In the genomic region with DNA sequence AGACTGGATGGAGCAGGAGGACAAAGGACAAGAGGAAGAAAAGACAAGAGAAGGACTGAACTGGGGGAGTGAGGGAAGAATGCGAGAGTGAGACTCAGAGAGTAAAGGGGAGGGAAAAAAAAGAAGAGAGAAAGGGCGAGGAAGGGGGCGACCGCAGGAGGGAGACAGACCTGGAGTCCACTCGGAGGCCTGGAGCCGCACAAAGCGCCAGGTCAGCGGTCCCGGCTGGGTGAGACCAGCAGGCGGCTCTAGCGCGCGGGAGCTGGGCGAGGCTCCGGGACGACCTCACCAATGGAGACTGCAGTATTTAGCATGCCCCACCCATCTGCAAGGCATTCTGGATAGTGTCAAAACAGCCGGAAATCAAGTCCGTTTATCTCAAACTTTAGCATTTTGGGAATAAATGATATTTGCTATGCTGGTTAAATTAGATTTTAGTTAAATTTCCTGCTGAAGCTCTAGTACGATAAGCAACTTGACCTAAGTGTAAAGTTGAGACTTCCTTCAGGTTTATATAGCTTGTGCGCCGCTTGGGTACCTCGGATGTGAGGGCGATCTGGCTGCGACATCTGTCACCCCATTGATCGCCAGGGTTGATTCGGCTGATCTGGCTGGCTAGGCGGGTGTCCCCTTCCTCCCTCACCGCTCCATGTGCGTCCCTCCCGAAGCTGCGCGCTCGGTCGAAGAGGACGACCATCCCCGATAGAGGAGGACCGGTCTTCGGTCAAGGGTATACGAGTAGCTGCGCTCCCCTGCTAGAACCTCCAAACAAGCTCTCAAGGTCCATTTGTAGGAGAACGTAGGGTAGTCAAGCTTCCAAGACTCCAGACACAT, we compare ENCODE assay signal across 8 cellular contexts. TPM values are rescaled to one million over a fixed set of nuclear protein-coding genes. Genes with fewer than 3 reads are reported as not detected.
DNase-seq lines count a peak whose midpoint lies in the region; ATAC-seq, FAIRE-seq and TF ChIP-seq lines count a peak whose summit lies in the region.
"Not testable (repeated sequence)": the region's sequence is repeated elsewhere in the genome, so short reads cannot be mapped to it uniquely, and the experiment has no call there.

TSS of gene GSTA4 (minus strand) at position 206 of the 834 bp plus-strand sequence. CDS start 1,041 bp downstream, outside the sequence.

- peaks cover 28% of the 10 kb centered on the region for H3K36me3 Mint-ChIP-seq in Caco-2 (ENCODE audit: insufficient read depth, unreplicated experiment)

- peaks cover 18% of the 10 kb centered on the region for H3K4me1 Mint-ChIP-seq in Caco-2 (ENCODE audit: low read depth, unreplicated experiment)

- H3K9me3 Mint-ChIP-seq in Caco-2 (ENCODE audit: unreplicated experiment) = not testable (repeated sequence)

- POLR2A ChIA-PET in Caco-2 (lab: Charles Lee) = interaction anchor here (1.0 to 1.5 kb wide), 2 partner anchors 49 to 71 kb away, joined by 4 to 5 read pairs; no protein-coding TSS in a partner anchor

- peak within 1 kb of the TSS; percentile 81 for H3K4me3 Mint-ChIP-seq in Caco-2 (ENCODE audit: unreplicated experiment)

- BruUV-seq in Caco-2 (replicated peaks; lab: Mats Ljungman, UMichigan) = not testable (repeated sequence)

- not testable (repeated sequence) for H3K27me3 ChIP-seq in Caco-2 (replicated peaks; ENCODE audit: control insufficient read depth, insufficient read depth, low read length); HUES48 (ENCODE audit: control insufficient read depth, insufficient read depth, low read length); NT2/D1 (ENCODE audit: insufficient read depth, insufficient read length)

- peak; percentile 96 for ATAC-seq in GM21390 (IDR thresholded peaks at IDR 0.05; ENCODE audit: unreplicated experiment)

- not testable (repeated sequence) for H3K4me1 ChIP-seq in Caco-2; NT2/D1 (ENCODE audit: insufficient read depth, insufficient read length); mesodermal cell (ENCODE audit: control insufficient read depth, insufficient read depth, low read length, poor library complexity, severe bottlenecking)
- peaks cover 10% of the 10 kb centered on the region for H3K4me1 ChIP-seq in HUES48 (ENCODE audit: control insufficient read depth, insufficient read depth, low read length)

- intact Hi-C loops in Caco-2 (cut with micrococcal nuclease; ENCODE audit: unreplicated experiment) = loop anchor here (1.0 to 10.0 kb wide), 6 partner anchors 15 to 320 kb away; partner anchors contain the start of gene TMEM14A

- H3K27ac Mint-ChIP-seq in Caco-2 (ENCODE audit: unreplicated experiment) = peak within 1 kb of the TSS; percentile 87

- H3K27me3 Mint-ChIP-seq in Caco-2 (ENCODE audit: insufficient read depth, unreplicated experiment) = not testable (repeated sequence)

- 0 to 1% methylated on average over 10 to 18 of the region's 41 CpGs for whole genome bisulfite sequencing in mesodermal cell (ENCODE audit: insufficient coverage in 2 of 2), 2 experiments

- not testable (repeated sequence) for H3K9me3 ChIP-seq in Caco-2; HUES48 (ENCODE audit: control insufficient read depth, insufficient read depth, low read length); NT2/D1 (ENCODE audit: insufficient read depth, low read length); mesodermal cell (ENCODE audit: control insufficient read depth, low read length)

- CTCF ChIA-PET in Caco-2 (lab: Charles Lee) = interaction anchor here (0.7 to 1.3 kb wide), 9 partner anchors 15 to 271 kb away, joined by 3 to 8 read pairs (median 4); partner anchors contain the start of genes FBXO9 and GSTA2

- H3K9ac ChIP-seq in HUES48 (ENCODE audit: low read depth, low read length) (peak within 1 kb of the TSS; percentile 93), NT2/D1 (ENCODE audit: insufficient read length, low read depth) (peak within 1 kb of the TSS; percentile 90)

- H3K36me3 ChIP-seq in Caco-2 (ENCODE audit: control insufficient read depth, insufficient read depth, low read length); HUES48 (ENCODE audit: control insufficient read depth, insufficient read depth, low read length); NT2/D1 (ENCODE audit: insufficient read depth, insufficient read length, low read length); mesodermal cell (ENCODE audit: control insufficient read depth, insufficient read depth, low read length): not testable (repeated sequence)

- peak within 1 kb of the TSS; percentile 94 for H3K27ac ChIP-seq in HUES48 (ENCODE audit: low read depth, low read length)
- H3K27ac ChIP-seq in mesodermal cell (ENCODE audit: low read depth, low read length, severe bottlenecking) = peak within 1 kb of the TSS; percentile 100

- TF ChIP-seq CTCF in Caco-2 (IDR thresholded peaks at IDR 0.05; ENCODE audit: insufficient read depth in 1 of 2, low read depth in 1 of 2, low read length in 1 of 2, severe bottlenecking in 1 of 2, unreplicated experiment in 1 of 2) = peak; percentile 71 to 92

- peak; percentile 92 for FAIRE-seq in endometrium (lab: Jason Lieb, UNC)

- H3K4me3 ChIP-seq in Caco-2 (ENCODE audit: low read depth, low read length) (peak within 1 kb of the TSS; percentile 85), HUES48 (ENCODE audit: low read depth, low read length) (peak within 1 kb of the TSS; percentile 82), NT2/D1 (ENCODE audit: insufficient read length, low read depth) (peak within 1 kb of the TSS; percentile 70), mesodermal cell (ENCODE audit: extremely low read depth, insufficient read depth, low read length, poor library complexity, severe bottlenecking) (peak within 1 kb of the TSS; percentile 67)

- peak; percentile 98 for DNase-seq in Caco-2
- DNase-seq in NT2/D1 (ENCODE audit: low read depth, low spot score) = peak; percentile 93
- DNase-seq in activated CD8-positive, alpha-beta memory T cell treated with anti-CD3 and anti-CD28 coated beads, Interleukin-2, amount 50 U/mL, for 4 hours = peak; percentile 83
- peak; percentile 69 to 82 for DNase-seq in stimulated activated CD8-positive, alpha-beta memory T cell treated with anti-CD3 and anti-CD28 coated beads, Interleukin-15, amount 100 ng/mL, for 4 hours (ENCODE audit: low read depth in 2 of 2)

RNA-seq across cellular contexts. Expression of gene GSTA4, which starts in this region (rescaled TPM):
- total RNA-seq in Caco-2 (2022) = 29.5 and 30.3 TPM in 2 replicates
- polyA plus RNA-seq in mesodermal cell (2013, experiment 1 of 2) = 35.6 TPM
- 39.8 TPM for polyA plus RNA-seq in mesodermal cell (2013, experiment 2 of 2)

Comparison
In these comparisons a context has a peak if more than half of its experiments do, and no peak if none do; other contexts are left out.
1. Peak in every context shown above with its lines: DNase-seq, ATAC-seq, H3K4me3 ChIP-seq and H3K27ac ChIP-seq.